ENCODE assay signal across 18 cellular contexts in the genomic region with DNA sequence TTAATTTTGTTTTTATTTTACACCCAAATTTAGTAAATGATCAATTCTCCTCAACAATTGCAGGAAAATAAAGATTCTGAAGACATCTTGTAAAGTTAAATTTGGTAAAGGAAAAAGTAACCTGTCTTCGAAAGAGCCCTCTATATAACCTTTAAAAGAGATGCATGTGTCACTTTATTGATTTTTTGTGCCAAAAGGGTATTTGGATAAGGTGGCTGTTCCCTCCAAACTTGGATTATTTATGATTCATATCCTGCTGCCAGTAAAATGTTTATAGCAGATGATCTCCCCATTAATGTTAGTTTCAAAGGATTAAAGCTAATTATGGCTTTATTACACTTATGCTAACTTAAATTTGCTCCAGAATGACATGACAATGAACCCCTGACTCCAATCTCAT.
"Had no signal": no experiment of that assay in that cellular context is flagged by ENCODE, and none has a peak within 500 bp of the region (broad histone marks: within the 10 kb centered on the region; RNA-seq: fewer than 3 reads in every experiment).

No MANE protein-coding gene starts in this region.

- H3K9me3 ChIP-seq: neutrophil had no signal

- DNase-seq: effector CD4-positive, alpha-beta T cell; endodermal cell; heart right ventricle; hypothalamus; kidney glomerular epithelial cell; mesendoderm; naive B cell; posterior cingulate gyrus; stimulated activated CD4-positive, alpha-beta T cell treated with anti-CD3 and anti-CD28 coated beads, Interleukin-2, amount 100 ng/mL, for 24 hours; stimulated activated CD4-positive, alpha-beta T cell treated with anti-CD3 and anti-CD28 coated beads, Interleukin-4, amount 100 ng/mL, for 4 hours; stimulated activated naive CD4-positive, alpha-beta T cell; trophoblast cell had no signal

- ATAC-seq: heart right ventricle, sciatic nerve had no signal

- H3K27ac ChIP-seq: coronary artery, neutrophil had no signal

- H3K36me3 ChIP-seq: heart right ventricle, neutrophil had no signal

- H3K27ac Mint-ChIP-seq: endodermal cell, naive B cell had no signal

- H3K27me3 ChIP-seq: heart right ventricle, neutrophil had no signal

- H3K4me3 Mint-ChIP-seq: endodermal cell, naive B cell, nephron had no signal

- H3K4me1 Mint-ChIP-seq: naive B cell had no signal

- H3K27me3 Mint-ChIP-seq: naive B cell had no signal

- FAIRE-seq: frontal cortex, islet of Langerhans had no signal

- H3K4me3 ChIP-seq: coronary artery, heart right ventricle had no signal
